In genomic region chr6:3929281-3929798, GRCh38 we compare ENCODE assay signal across 11 cellular contexts.
DNase-seq lines count a peak whose midpoint lies in the region; ATAC-seq and TF ChIP-seq lines count a peak whose summit lies in the region.
"Had no signal": no experiment of that assay in that cellular context is flagged by ENCODE, and none has a peak within 500 bp of the region (broad histone marks: within the 10 kb centered on the region; RNA-seq: fewer than 3 reads in every experiment).

No MANE protein-coding gene starts in this region.

- H3K36me3 ChIP-seq in GM23248 (ENCODE audit: low read depth) (no peaks in the 10 kb centered on the region), body of pancreas (replicated peaks in 1 of 2; ENCODE audit: insufficient read depth in 1 of 2, low read depth in 2 of 2) (no peaks in the 10 kb centered on the region), liver (ENCODE audit: control insufficient read depth in 4 of 4, insufficient read depth in 3 of 4, low read depth in 1 of 4, low read length in 3 of 4) (no peaks in the 10 kb centered on the region), suprapubic skin (no peaks in the 10 kb centered on the region)

- H3K9me2 ChIP-seq in GM23248 (ENCODE audit: insufficient read depth) = no peaks in the 10 kb centered on the region

- intact Hi-C loops in body of pancreas (cut with DNase I) = no loop called here

- peak in 1 of 2 donors; percentile 3 for TF ChIP-seq RAD21 in liver (IDR thresholded peaks at IDR 0.05)

- TF ChIP-seq EP300 in suprapubic skin (IDR thresholded peaks at IDR 0.05) = no peak

- H3F3A ChIP-seq in GM23248 (ENCODE audit: insufficient read depth) = peaks cover 23% of the 10 kb centered on the region

- H3K9me3 ChIP-seq in GM23248 (ENCODE audit: low read depth) (no peaks in the 10 kb centered on the region), body of pancreas (no peaks in the 10 kb centered on the region), liver (ENCODE audit: control insufficient read depth in 4 of 4, low read length in 3 of 4) (no peaks in the 10 kb centered on the region), suprapubic skin (no peaks in the 10 kb centered on the region)

- in situ Hi-C loops in GM23248 (cut with MboI) (no loop called here), GM13977 (cut with MboI; ENCODE audit: low pct_unique_long_range_greater_than_20kb, low sequenced_read_pairs, unreplicated experiment) (no loop called here)

- ATAC-seq in body of pancreas = peak; percentile 16
- no peak for ATAC-seq in GM21825 (IDR thresholded peaks at IDR 0.05; ENCODE audit: unreplicated experiment)
- ATAC-seq in GM19035 (IDR thresholded peaks at IDR 0.05; ENCODE audit: unreplicated experiment) = no peak

- H3K9ac ChIP-seq in GM23248 = no peak overlapping the region
- no peak overlapping the region for H3K9ac ChIP-seq in liver (ENCODE audit: low read depth in 1 of 2, low read length in 2 of 2)

- peak overlapping the region; percentile 79 for H3K27ac ChIP-seq in GM23248
- peak overlapping the region in 1 of 4 donors; percentile 20 for H3K27ac ChIP-seq in body of pancreas
- H3K27ac ChIP-seq in liver (ENCODE audit: low read depth in 1 of 2, low read length in 2 of 2) = no peak overlapping the region
- H3K27ac ChIP-seq in suprapubic skin = peak overlapping the region; percentile 7

- no peaks in the 10 kb centered on the region for H3K79me2 ChIP-seq in GM23248 (ENCODE audit: insufficient read depth)

- 19 to 23% methylated on average over 6 of the region's 6 CpGs for WGBS in GM23248 (ENCODE audit: low coverage in 1 of 2, low lambda C conversion rate in 2 of 2, missing lambda C conversion rate in 2 of 2), 2 experiments
- WGBS in body of pancreas, 2 donors = 85 to 92% methylated on average over 6 of the region's 6 CpGs
- WGBS in liver = 86% methylated on average over 6 of the region's 6 CpGs
- WGBS in suprapubic skin = 81% methylated on average over 6 of the region's 6 CpGs

- no peak for TF ChIP-seq CTCF in body of pancreas (IDR thresholded peaks at IDR 0.05)
- TF ChIP-seq CTCF in liver (IDR thresholded peaks at IDR 0.05; ENCODE audit: low read depth, low read length, missing input control) = no peak
- TF ChIP-seq CTCF in suprapubic skin (IDR thresholded peaks at IDR 0.05) = no peak
- no peak for TF ChIP-seq CTCF in GM13977 (IDR thresholded peaks at IDR 0.05; ENCODE audit: extremely low read depth, insufficient read depth, missing control alignments)

- TF ChIP-seq POLR2A in body of pancreas (IDR thresholded peaks at IDR 0.05) = no peak
- no peak for TF ChIP-seq POLR2A in suprapubic skin (IDR thresholded peaks at IDR 0.05)

- DNase-seq in GM23248 (peak; percentile 86), body of pancreas (peak in 2 of 4 donors; percentile 19 to 46), suprapubic skin (ENCODE audit: low spot score in 2 of 2) (no peak), DMS153 treated with DMSO at 0.1 percent for 48 hours (lab: John Stamatoyannopoulos, UW; ENCODE audit: unreplicated experiment) (no peak), GM13977 (ENCODE audit: low spot score) (no peak)
- DNase-seq: activated naive CD8-positive, alpha-beta T cell treated with anti-CD3 and anti-CD28 coated beads for 36 hours; CD4-positive, CD25-positive, alpha-beta regulatory T cell; mammary epithelial cell had no signal

- H3K4me2 ChIP-seq in GM23248 (ENCODE audit: unreplicated experiment) = peak overlapping the region; percentile 37

- 0 out of 2 replicates have a peak overlapping the region, but pooled peaks have one; percentile 10 for H2AFZ ChIP-seq in GM23248

- H3K4me1 ChIP-seq in GM23248 (ENCODE audit: insufficient read depth) (peaks cover 42% of the 10 kb centered on the region), body of pancreas (peaks cover 4% of the 10 kb centered on the region), liver (ENCODE audit: control insufficient read depth in 4 of 4, insufficient read depth in 4 of 4, low read length in 3 of 4) (peaks cover 0 to 2% (median 0%) of the 10 kb centered on the region in 4 donors), suprapubic skin (peaks cover 12% of the 10 kb centered on the region)

- H4K20me1 ChIP-seq in GM23248 (ENCODE audit: insufficient read depth) = no peaks in the 10 kb centered on the region

- H3K4me3 ChIP-seq in GM23248 = no peak overlapping the region
- H3K4me3 ChIP-seq in body of pancreas = no peak overlapping the region
- no peak overlapping the region for H3K4me3 ChIP-seq in liver (ENCODE audit: low read depth in 1 of 3, low read length in 3 of 3)
- no peak overlapping the region for H3K4me3 ChIP-seq in suprapubic skin

- H3K27me3 ChIP-seq in GM23248 (replicated peaks; ENCODE audit: insufficient read depth) (no peaks in the 10 kb centered on the region), body of pancreas (no peaks in the 10 kb centered on the region), liver (ENCODE audit: control insufficient read depth in 4 of 4, insufficient read depth in 4 of 4, low read length in 3 of 4) (no peaks in the 10 kb centered on the region), suprapubic skin (no peaks in the 10 kb centered on the region)

TF ChIP-seq in liver, 16 proteins besides CTCF, POLR2A, EP300 and RAD21:
- TF ChIP-seq SP1 (IDR thresholded peaks at IDR 0.05) (no peak), RXRA (IDR thresholded peaks at IDR 0.05) (peak in 1 of 2 donors; percentile 20), GABPA (IDR thresholded peaks at IDR 0.05 in 1 of 2, conservative IDR thresholded peaks at IDR 0.05 in 1 of 2) (no peak), JUND (IDR thresholded peaks at IDR 0.05) (no peak), NR2F2 (IDR thresholded peaks at IDR 0.05) (peak; percentile 83)

Comparison
In these comparisons a context has a peak if more than half of its experiments do, and no peak if none do; other contexts are left out.
1. H3K27ac ChIP-seq: peak in GM23248 (single experiment) and suprapubic skin (single experiment); none in liver (0 of 2).